ENCODE assay signal across 8 cellular contexts in genomic region chr1:26035203-26035958, GRCh38. TPM values are rescaled to one million over a fixed set of nuclear protein-coding genes. Genes with fewer than 3 reads are reported as not detected.
DNase-seq lines count a peak whose midpoint lies in the region; ATAC-seq and TF ChIP-seq lines count a peak whose summit lies in the region.

No MANE protein-coding gene starts in this region.

- intact Hi-C loops in Panc1 (cut with micrococcal nuclease; ENCODE audit: unreplicated experiment) (loop anchor here (5.0 to 10.0 kb wide), 3 partner anchors 59 to 112 kb away; partner anchors contain the start of gene PDIK1L), esophagus squamous epithelium (cut with DNase I) (no loop called here)

- H3K9me3 ChIP-seq in Panc1 (ENCODE audit: control insufficient read depth, insufficient read depth, low read depth, low read length): no peaks in the 10 kb centered on the region
- no peaks in the 10 kb centered on the region for H3K9me3 ChIP-seq in esophagus squamous epithelium

- peak overlapping the region; percentile 93 to 96 for H3K4me3 ChIP-seq in Panc1 (ENCODE audit: low read depth in 2 of 2, low read length in 2 of 2)
- H3K4me3 ChIP-seq in esophagus squamous epithelium: peak overlapping the region; percentile 57 to 92 (median 88)

- H3K27ac ChIP-seq in Panc1 (ENCODE audit: low read length) (peak overlapping the region; percentile 71), esophagus squamous epithelium (peak overlapping the region; percentile 65 to 92 (median 88))

- H3K4me1 ChIP-seq in Panc1 (ENCODE audit: control insufficient read depth, insufficient read depth, low read length) (peaks cover 14% of the 10 kb centered on the region), esophagus squamous epithelium (peaks cover 10 to 23% (median 12%) of the 10 kb centered on the region in 3 donors)

- no TSS peak for BruUV-seq in Panc1 (replicated peaks; lab: Mats Ljungman, UMichigan)

- 0 to 4% methylated on average over 2 to 5 of the region's 60 CpGs for WGBS in esophagus squamous epithelium, 2 donors

- H3K36me3 ChIP-seq in Panc1 (ENCODE audit: control insufficient read depth, insufficient read depth, low read length): peaks cover 2% of the 10 kb centered on the region; the same call in 1 of the 2 replicates
- H3K36me3 ChIP-seq in esophagus squamous epithelium: no peaks in the 10 kb centered on the region

- ATAC-seq in GM21619 (IDR thresholded peaks at IDR 0.05; ENCODE audit: unreplicated experiment) (peak; percentile 78), Panc1 (peak; percentile 95)
- ATAC-seq in activated T-cell treated with anti-CD3 and anti-CD28 coated beads, Interleukin-2, amount 50 U/mL, for 72 hours (replicated peaks in 1 of 2): peak; percentile 97

- H3K4me1 Mint-ChIP-seq in activated T-cell treated with anti-CD3 and anti-CD28 coated beads, Interleukin-2, amount 50 U/mL, for 72 hours (ENCODE audit: low read depth): peaks cover 21% of the 10 kb centered on the region

- POLR2A ChIA-PET in Panc1 (lab: Charles Lee): no interaction called here

- H3K27me3 Mint-ChIP-seq in activated T-cell treated with anti-CD3 and anti-CD28 coated beads, Interleukin-2, amount 50 U/mL, for 72 hours (ENCODE audit: low read depth): no peaks in the 10 kb centered on the region

- H3K9me3 Mint-ChIP-seq in activated T-cell treated with anti-CD3 and anti-CD28 coated beads, Interleukin-2, amount 50 U/mL, for 72 hours: no peaks in the 10 kb centered on the region

- peak; percentile 97 for DNase-seq in DMS 273 (lab: John Stamatoyannopoulos, UW; ENCODE audit: unreplicated experiment)
- peak; percentile 94 for DNase-seq in KBM-7
- peak; percentile 55 for DNase-seq in Panc1 (ENCODE audit: low read depth, low spot score)
- DNase-seq in activated T-cell treated with anti-CD3 and anti-CD28 coated beads, Interleukin-2, amount 50 U/mL, for 72 hours: peak; percentile 93 to 97
- peak; percentile 64 for DNase-seq in esophagus squamous epithelium (lab: John Stamatoyannopoulos, UW)
- DNase-seq in myocyte (ENCODE audit: low read depth): peak; percentile 93
- DNase-seq in stimulated activated CD8-positive, alpha-beta memory T cell treated with anti-CD3 and anti-CD28 coated beads, Interleukin-7, amount 100 ng/mL, for 24 hours (ENCODE audit: low read depth): peak; percentile 84

- H3K27me3 ChIP-seq in Panc1 (ENCODE audit: control insufficient read depth, insufficient read depth, low read length) (no peaks in the 10 kb centered on the region), esophagus squamous epithelium (peaks cover 0 to 64% (median 0%) of the 10 kb centered on the region in 4 donors)

- H3K36me3 Mint-ChIP-seq in activated T-cell treated with anti-CD3 and anti-CD28 coated beads, Interleukin-2, amount 50 U/mL, for 72 hours (ENCODE audit: insufficient read depth in 2 of 2): no peaks in the 10 kb centered on the region

- peak overlapping the region; percentile 97 to 99 for H3K4me3 Mint-ChIP-seq in activated T-cell treated with anti-CD3 and anti-CD28 coated beads, Interleukin-2, amount 50 U/mL, for 72 hours

- in situ Hi-C loops in KBM-7 (cut with MboI; ENCODE audit: low pct_unique_long_range_greater_than_20kb, low sequenced_read_pairs): no loop called here
- in situ Hi-C loops in Panc1 (cut with HindIII; ENCODE audit: low pct_unique_long_range_greater_than_20kb, low sequenced_read_pairs): no loop called here

- peak overlapping the region; percentile 24 for H3K27ac Mint-ChIP-seq in activated T-cell treated with anti-CD3 and anti-CD28 coated beads, Interleukin-2, amount 50 U/mL, for 72 hours

- TF ChIP-seq CTCF in Panc1 (IDR thresholded peaks at IDR 0.05) (no peak), esophagus squamous epithelium (IDR thresholded peaks at IDR 0.05) (no peak)

- TF ChIP-seq POLR2A in esophagus squamous epithelium (IDR thresholded peaks at IDR 0.05): peak in 2 of 4 donors; percentile 44 to 75

- CTCF ChIA-PET in Panc1 (lab: Charles Lee): interaction anchor here (0.6 to 2.5 kb wide), 3 partner anchors 10 to 110 kb away, joined by 3 to 17 read pairs (median 3); no protein-coding TSS in a partner anchor

RNA-seq across cellular contexts. Expression of gene SLC30A2, which starts 10.5 kb away (rescaled TPM):
- 0.23 TPM for total RNA-seq in Panc1 (2021; ENCODE audit: unreplicated experiment)
- polyA plus RNA-seq in Panc1 (2012; ENCODE audit: insufficient read length): not detected
- total RNA-seq in activated T-cell treated with anti-CD3 and anti-CD28 coated beads, Interleukin-2, amount 50 U/mL, for 72 hours: not detected
- not detected for total RNA-seq in esophagus squamous epithelium
- total RNA-seq in myocyte: 0.10 and 0.21 TPM in 2 replicates
- polyA plus RNA-seq in myocyte (2012): 0.54 TPM

RNA-seq across cellular contexts. Expression of gene EXTL1, which starts 13.8 kb away (rescaled TPM):
- total RNA-seq in Panc1 (2021; ENCODE audit: unreplicated experiment) (0.10 TPM), esophagus squamous epithelium (not detected), myocyte (12.8 and 20.1 TPM in 2 replicates)
- not detected for polyA plus RNA-seq in Panc1 (2012; ENCODE audit: insufficient read length)
- not detected for total RNA-seq in activated T-cell treated with anti-CD3 and anti-CD28 coated beads, Interleukin-2, amount 50 U/mL, for 72 hours
- polyA plus RNA-seq in myocyte (2012): 56.8 TPM

RNA-seq across cellular contexts. Expression of gene TRIM63, which starts 32.0 kb away (rescaled TPM):
- total RNA-seq in Panc1 (2021; ENCODE audit: unreplicated experiment): not detected
- polyA plus RNA-seq in Panc1 (2012; ENCODE audit: insufficient read length): not detected
- under 1 TPM in 1 of 2 donors, not detected in 1; 0.35 TPM for total RNA-seq in activated T-cell treated with anti-CD3 and anti-CD28 coated beads, Interleukin-2, amount 50 U/mL, for 72 hours
- total RNA-seq in esophagus squamous epithelium: 1 to 10 TPM in 1 of 4 donors, under 1 TPM in 1, not detected in 2; 0.23 to 1.7 TPM
- total RNA-seq in myocyte: 18.6 and 26.2 TPM in 2 replicates
- polyA plus RNA-seq in myocyte (2012): 9.7 TPM

RNA-seq across cellular contexts. Expression of gene PAFAH2, which starts 37.5 kb away (rescaled TPM):
- total RNA-seq in Panc1 (2021; ENCODE audit: unreplicated experiment): 8.5 TPM
- polyA plus RNA-seq in Panc1 (2012; ENCODE audit: insufficient read length): 8.0 TPM
- total RNA-seq in activated T-cell treated with anti-CD3 and anti-CD28 coated beads, Interleukin-2, amount 50 U/mL, for 72 hours: 10 to 100 TPM in 1 of 2 donors, 1 to 10 TPM in 1; 8.4 to 10.1 TPM
- 10 to 100 TPM in 3 of 4 donors, 1 to 10 TPM in 1; 8.3 to 17.2 (median 11.7) TPM for total RNA-seq in esophagus squamous epithelium
- 18.0 and 45.2 TPM in 2 replicates for total RNA-seq in myocyte
- 19.3 TPM for polyA plus RNA-seq in myocyte (2012)

Comparison
In these comparisons a context has a peak if more than half of its experiments do, and no peak if none do; other contexts are left out.
1. Peak in every context shown above with its lines: DNase-seq, ATAC-seq, H3K4me3 ChIP-seq and H3K27ac ChIP-seq.
2. RNA of gene EXTL1, which starts 13.8 kb away (total RNA-seq): 12.8 to 20.1 TPM in myocyte; 0.10 TPM in Panc1 (single experiment), not detected in activated T-cell treated with anti-CD3 and anti-CD28 coated beads, Interleukin-2, amount 50 U/mL, for 72 hours and not detected in esophagus squamous epithelium; every median in the first group is over 10 times any median in the second.